30 cellular contexts compared by ENCODE assay signal in the genomic region with DNA sequence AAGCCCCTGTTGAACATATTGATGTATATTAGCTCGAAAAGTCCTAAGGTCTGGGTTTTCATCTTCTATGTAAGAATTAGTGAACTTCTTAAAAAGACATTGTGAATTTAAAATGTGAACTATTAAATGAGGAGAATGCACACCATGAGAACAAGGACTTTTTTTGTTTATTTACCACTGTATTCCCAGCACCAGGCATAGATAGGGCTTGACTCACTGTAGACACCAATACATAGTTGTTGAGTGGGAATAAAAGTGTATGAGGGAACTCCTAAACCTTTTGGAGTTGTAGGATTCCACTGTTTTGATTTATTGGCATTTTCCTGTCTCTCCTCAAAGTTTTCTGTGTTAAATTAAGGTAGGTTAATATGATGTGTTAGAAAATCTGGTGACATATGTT. TPM values are rescaled to one million over a fixed set of nuclear protein-coding genes. Genes with fewer than 3 reads are reported as not detected.
A peak's percentile ranks its signal among the peaks of the same experiment; 100 is the strongest.
DNase-seq lines count a peak whose midpoint lies in the region; ATAC-seq and TF ChIP-seq lines count a peak whose summit lies in the region.
"Had no signal": no experiment of that assay in that cellular context is flagged by ENCODE, and none has a peak within 500 bp of the region (broad histone marks: within the 10 kb centered on the region; RNA-seq: fewer than 3 reads in every experiment).

No MANE protein-coding gene starts in this region.

- no peak for ATAC-seq in GM21723 (IDR thresholded peaks at IDR 0.05; ENCODE audit: unreplicated experiment)
- ATAC-seq in mucosa of descending colon: no peak
- ATAC-seq: GM12878, left colon had no signal

- DNase-seq in EL (peak; percentile 18), SK-MEL-5 (ENCODE audit: low read depth, low spot score) (peak; percentile 40), chondrocyte (ENCODE audit: low spot score) (no peak), tibial artery (no peak), mucosa of descending colon (no peak), mesenteric fat pad (ENCODE audit: low spot score) (no peak)
- DNase-seq: activated CD4-positive, alpha-beta T cell treated with anti-CD3 and anti-CD28 coated beads, Interleukin-2, amount 50 U/mL, for 1 hour; activated CD4-positive, CD25-positive, alpha-beta regulatory T cell; activated effector memory CD4-positive, alpha-beta T cell treated with anti-CD3 and anti-CD28 coated beads, Interleukin-2, amount 50 U/mL, for 16 hours; activated T-cell treated with anti-CD3 and anti-CD28 coated beads, Interleukin-2, amount 50 U/mL, for 1 hour; H7; hypothalamus; immature natural killer cell; KG1; left colon; mammary epithelial cell; MM.1S; NCI-H1105 treated with DMSO at 0.1 percent for 48 hours; NCI-H2029; OCI-M1; SK-N-SH; stimulated activated CD8-positive, alpha-beta memory T cell treated with anti-CD3 and anti-CD28 coated beads, Interleukin-4, amount 100 ng/mL, for 48 hours had no signal

- H3K27ac Mint-ChIP-seq in chondrocyte (ENCODE audit: unreplicated experiment): peak overlapping the region; percentile 77
- H3K27ac Mint-ChIP-seq: T-helper 1 cell treated with Interleukin-12 subunit alpha and Interleukin-12 subunit beta and Interleukin-4 antibody, amounts not matched to agents 30 μg/mL and 1 μg/mL, for 36 hours had no signal

- no peaks in the 10 kb centered on the region for H3K27me3 ChIP-seq in tibial artery
- H3K27me3 ChIP-seq: BLaER1 treated with 17β-estradiol and CSF1 and Interleukin-3, amounts not matched to agents 10 nM and 100 nM; breast epithelium; right atrium auricular region; tibial nerve had no signal

- no peaks in the 10 kb centered on the region for H3K9me3 Mint-ChIP-seq in chondrocyte (ENCODE audit: low read depth)
- H3K9me3 Mint-ChIP-seq: immature natural killer cell; T-helper 1 cell treated with Interleukin-12 subunit alpha and Interleukin-12 subunit beta and Interleukin-4 antibody, amounts not matched to agents 30 μg/mL and 1 μg/mL, for 36 hours had no signal

- intact Hi-C loops in tibial artery (cut with DNase I; ENCODE audit: low total_unique reads) (no loop called here), mucosa of descending colon (cut with DNase I, micrococcal nuclease) (no loop called here)

- peaks cover 6% of the 10 kb centered on the region for H3K36me3 Mint-ChIP-seq in chondrocyte (ENCODE audit: low read depth)

- H3K4me1 ChIP-seq in tibial artery (peaks cover 0 to 72% (median 16%) of the 10 kb centered on the region in 4 donors), mucosa of descending colon (ENCODE audit: low read depth) (no peaks in the 10 kb centered on the region)
- H3K4me1 ChIP-seq: breast epithelium had no signal

- no peaks in the 10 kb centered on the region for H3K27me3 Mint-ChIP-seq in chondrocyte (ENCODE audit: low read depth)

- H3K9me3 ChIP-seq in tibial artery: no peaks in the 10 kb centered on the region
- no peaks in the 10 kb centered on the region for H3K9me3 ChIP-seq in mucosa of descending colon
- H3K9me3 ChIP-seq: BLaER1 treated with 17β-estradiol and CSF1 and Interleukin-3, amounts not matched to agents 10 nM and 100 nM; breast epithelium; right atrium auricular region; SK-N-SH; tibial nerve had no signal

- H3K4me3 Mint-ChIP-seq in chondrocyte (ENCODE audit: unreplicated experiment): no peak overlapping the region
- H3K4me3 Mint-ChIP-seq: immature natural killer cell; T-helper 1 cell treated with Interleukin-12 subunit alpha and Interleukin-12 subunit beta and Interleukin-4 antibody, amounts not matched to agents 30 μg/mL and 1 μg/mL, for 36 hours had no signal

- TF ChIP-seq CTCF in chondrocyte (IDR thresholded peaks at IDR 0.05) (no peak), tibial artery (IDR thresholded peaks at IDR 0.05) (no peak), mucosa of descending colon (IDR thresholded peaks at IDR 0.05) (no peak)

- H3K4me3 ChIP-seq in tibial artery: no peak overlapping the region
- no peak overlapping the region for H3K4me3 ChIP-seq in mucosa of descending colon
- H3K4me3 ChIP-seq: BLaER1 treated with 17β-estradiol and CSF1 and Interleukin-3, amounts not matched to agents 10 nM and 100 nM; breast epithelium; GM12878; right atrium auricular region; tibial nerve had no signal

- in situ Hi-C loops in SK-MEL-5 (cut with HindIII; ENCODE audit: low pct_unique_long_range_greater_than_20kb, low sequenced_read_pairs): no loop called here

- H3K36me3 ChIP-seq in tibial artery (peaks cover 0 to 23% (median 0%) of the 10 kb centered on the region in 3 donors), mucosa of descending colon (ENCODE audit: low read depth) (no peaks in the 10 kb centered on the region)
- H3K36me3 ChIP-seq: breast epithelium had no signal

- peaks cover 48% of the 10 kb centered on the region for H3K4me1 Mint-ChIP-seq in chondrocyte (ENCODE audit: low read depth)

- H3K27ac ChIP-seq in tibial artery: peak overlapping the region; percentile 17 to 54
- H3K27ac ChIP-seq: BLaER1 treated with 17β-estradiol and CSF1 and Interleukin-3, amounts not matched to agents 10 nM and 100 nM; breast epithelium; HL-60; right atrium auricular region had no signal

RNA-seq across cellular contexts. Expression of a gene that starts 40.3 kb away (rescaled TPM):
- total RNA-seq in SK-MEL-5 (2014; rRNA removed; shearing (Covaris generic)): 158 and 162 TPM in 2 replicates
- 97.0 and 158 TPM in 2 replicates for polyA plus RNA-seq in SK-MEL-5 (2015; cell fraction: cytosol; rRNA removed)
- polyA plus RNA-seq in SK-MEL-5 (2015; cell fraction: nucleus; rRNA removed): 193 and 224 TPM in 2 replicates
- 106 to 120 TPM (median 114 TPM) in 3 replicates for total RNA-seq in chondrocyte
- 100 to 1,000 TPM; 111 to 121 (median 119) TPM for total RNA-seq in mucosa of descending colon
- 81.6 TPM for total RNA-seq in mesenteric fat pad

Comparison
In these comparisons a context has a peak if more than half of its experiments do, and no peak if none do; other contexts are left out.
1. DNase-seq: peak in EL (single experiment) and SK-MEL-5 (single experiment); none in chondrocyte (single experiment), tibial artery (0 of 2), mucosa of descending colon (0 of 3) and mesenteric fat pad (single experiment).